Comparison of ENCODE assay signal across 16 cellular contexts in the genomic region with DNA sequence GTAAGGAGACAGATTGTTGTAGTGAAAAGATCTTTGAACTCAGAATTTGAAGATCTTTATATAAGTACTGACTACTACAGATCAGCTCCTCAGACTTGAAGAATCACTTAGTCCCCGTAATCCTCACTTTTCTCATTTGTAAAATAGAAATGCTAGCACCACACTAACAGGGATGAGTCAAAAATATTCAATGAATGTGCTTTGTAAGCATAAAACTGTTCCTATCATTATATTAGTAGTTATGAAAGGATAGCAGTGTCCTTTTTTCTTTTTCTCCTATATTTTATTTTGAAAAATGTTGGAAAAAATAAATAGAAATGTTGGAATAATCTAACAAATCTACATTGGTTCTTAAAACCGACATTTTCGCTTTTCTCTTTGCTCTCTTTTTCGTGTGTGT. TPM values are rescaled to one million over a fixed set of nuclear protein-coding genes. Genes with fewer than 3 reads are reported as not detected.
A peak's percentile ranks its signal among the peaks of the same experiment; 100 is the strongest.
DNase-seq lines count a peak whose midpoint lies in the region; ATAC-seq, FAIRE-seq and TF ChIP-seq lines count a peak whose summit lies in the region.
"Had no signal": no experiment of that assay in that cellular context is flagged by ENCODE, and none has a peak within 500 bp of the region (broad histone marks: within the 10 kb centered on the region; RNA-seq: fewer than 3 reads in every experiment).

No MANE protein-coding gene starts in this region.

- no peak overlapping the region for H3K4me3 Mint-ChIP-seq in activated CD8-positive, alpha-beta T cell treated with anti-CD3 and anti-CD28 coated beads for 36 hours
- no peak overlapping the region for H3K4me3 Mint-ChIP-seq in activated CD8-positive, alpha-beta T cell treated with anti-CD3 and anti-CD28 coated beads, Interleukin-2, amount 10 ng/mL, durations not matched to agents 7 days and 5 days
- H3K4me3 Mint-ChIP-seq in CD4-positive, alpha-beta T cell, result peak overlapping the region; percentile 7
- peak overlapping the region; percentile 68 for H3K4me3 Mint-ChIP-seq in activated T-helper 17 cell treated with anti-CD3 and anti-CD28 coated beads, Interleukin-2, amount 50 U/mL, for 72 hours

- TF ChIP-seq CTCF in activated CD8-positive, alpha-beta T cell treated with anti-CD3 and anti-CD28 coated beads for 36 hours (IDR thresholded peaks at IDR 0.05), result no peak
- TF ChIP-seq CTCF in CD4-positive, alpha-beta T cell (IDR thresholded peaks at IDR 0.05), result no peak

- ATAC-seq in activated CD8-positive, alpha-beta T cell treated with anti-CD3 and anti-CD28 coated beads for 36 hours, result no peak
- no peak for ATAC-seq in activated CD8-positive, alpha-beta T cell treated with anti-CD3 and anti-CD28 coated beads, Interleukin-2, amount 10 ng/mL, durations not matched to agents 7 days and 5 days
- ATAC-seq in CD4-positive, alpha-beta T cell (ENCODE audit: poor library complexity), result no peak
- ATAC-seq in activated T-helper 17 cell treated with anti-CD3 and anti-CD28 coated beads, Interleukin-2, amount 50 U/mL, for 72 hours (replicated peaks), result no peak
- ATAC-seq in HG03457 (IDR thresholded peaks at IDR 0.05; ENCODE audit: unreplicated experiment), result no peak

- H3K27me3 Mint-ChIP-seq in activated CD8-positive, alpha-beta T cell treated with anti-CD3 and anti-CD28 coated beads for 36 hours, result no peaks in the 10 kb centered on the region
- no peaks in the 10 kb centered on the region for H3K27me3 Mint-ChIP-seq in activated CD8-positive, alpha-beta T cell treated with anti-CD3 and anti-CD28 coated beads, Interleukin-2, amount 10 ng/mL, durations not matched to agents 7 days and 5 days (ENCODE audit: low read depth)
- H3K27me3 Mint-ChIP-seq in CD4-positive, alpha-beta T cell, result no peaks in the 10 kb centered on the region
- no peaks in the 10 kb centered on the region for H3K27me3 Mint-ChIP-seq in activated T-helper 17 cell treated with anti-CD3 and anti-CD28 coated beads, Interleukin-2, amount 50 U/mL, for 72 hours

- H3K27ac Mint-ChIP-seq in activated CD8-positive, alpha-beta T cell treated with anti-CD3 and anti-CD28 coated beads for 36 hours, result peak overlapping the region; percentile 88
- no peak overlapping the region for H3K27ac Mint-ChIP-seq in activated CD8-positive, alpha-beta T cell treated with anti-CD3 and anti-CD28 coated beads, Interleukin-2, amount 10 ng/mL, durations not matched to agents 7 days and 5 days
- H3K27ac Mint-ChIP-seq in CD4-positive, alpha-beta T cell, result peak overlapping the region; percentile 85
- no peak overlapping the region for H3K27ac Mint-ChIP-seq in activated T-helper 17 cell treated with anti-CD3 and anti-CD28 coated beads, Interleukin-2, amount 50 U/mL, for 72 hours

- H3K9me3 Mint-ChIP-seq in activated CD8-positive, alpha-beta T cell treated with anti-CD3 and anti-CD28 coated beads for 36 hours, result no peaks in the 10 kb centered on the region
- no peaks in the 10 kb centered on the region for H3K9me3 Mint-ChIP-seq in activated CD8-positive, alpha-beta T cell treated with anti-CD3 and anti-CD28 coated beads, Interleukin-2, amount 10 ng/mL, durations not matched to agents 7 days and 5 days (ENCODE audit: insufficient read depth)
- H3K9me3 Mint-ChIP-seq in CD4-positive, alpha-beta T cell, result no peaks in the 10 kb centered on the region
- no peaks in the 10 kb centered on the region for H3K9me3 Mint-ChIP-seq in activated T-helper 17 cell treated with anti-CD3 and anti-CD28 coated beads, Interleukin-2, amount 50 U/mL, for 72 hours

- CTCF ChIA-PET in activated CD8-positive, alpha-beta T cell treated with anti-CD3 and anti-CD28 coated beads for 36 hours (lab: Charles Lee), result no interaction called here
- CTCF ChIA-PET in activated CD8-positive, alpha-beta T cell treated with anti-CD3 and anti-CD28 coated beads, Interleukin-2, amount 10 ng/mL, durations not matched to agents 7 days and 5 days (lab: Charles Lee), result interaction anchor here (1.3 to 3.2 kb wide), 5 partner anchors 10 to 83 kb away, joined by 3 to 11 read pairs (median 5); a partner anchor contains a TSS
- CTCF ChIA-PET in CD4-positive, alpha-beta T cell (lab: Charles Lee), result no interaction called here

- H3K27ac ChIP-seq in CD4-positive, alpha-beta T cell (ENCODE audit: low read depth, low read length), result no peak overlapping the region

- no peaks in the 10 kb centered on the region for H3K9me3 ChIP-seq in CD4-positive, alpha-beta T cell (ENCODE audit: control insufficient read depth, low read length)

- intact Hi-C loops in activated CD8-positive, alpha-beta T cell treated with anti-CD3 and anti-CD28 coated beads for 36 hours (cut with micrococcal nuclease), result loop anchor here (5.0 kb wide), 1 partner anchor 61 kb away; no protein-coding TSS in a partner anchor
- intact Hi-C loops in CD4-positive, alpha-beta T cell (cut with DNase I, micrococcal nuclease), result no loop called here
- intact Hi-C loops in cardiac septum (cut with DNase I), result no loop called here

- FAIRE-seq in frontal cortex (lab: Jason Lieb, UNC) (peak; percentile 6), HTR-8/SVneo (lab: Jason Lieb, UNC) (no peak)

- DNase-seq in activated CD8-positive, alpha-beta T cell treated with anti-CD3 and anti-CD28 coated beads for 36 hours, result no peak
- no peak for DNase-seq in activated CD8-positive, alpha-beta T cell treated with anti-CD3 and anti-CD28 coated beads, Interleukin-2, amount 10 ng/mL, durations not matched to agents 7 days and 5 days
- DNase-seq in CD4-positive, alpha-beta T cell, result no peak
- DNase-seq in frontal cortex (ENCODE audit: low spot score in 2 of 2), result no peak
- DNase-seq in cardiac septum (ENCODE audit: low spot score), result no peak
- DNase-seq in HTR-8/SVneo (ENCODE audit: insufficient read length, low spot score), result no peak
- DNase-seq: COR-L47, NCI-H1048, NCI-H146, NCI-H2081, NCI-H510A, NCI-H774, RPMI8226 had no signal

- peaks cover 67% of the 10 kb centered on the region for H3K36me3 Mint-ChIP-seq in activated CD8-positive, alpha-beta T cell treated with anti-CD3 and anti-CD28 coated beads for 36 hours (ENCODE audit: low read depth)
- H3K36me3 Mint-ChIP-seq in activated CD8-positive, alpha-beta T cell treated with anti-CD3 and anti-CD28 coated beads, Interleukin-2, amount 10 ng/mL, durations not matched to agents 7 days and 5 days (ENCODE audit: low read depth), result peaks cover 58% of the 10 kb centered on the region
- peaks cover 57% of the 10 kb centered on the region for H3K36me3 Mint-ChIP-seq in CD4-positive, alpha-beta T cell (ENCODE audit: low read depth)
- peaks cover 97% of the 10 kb centered on the region for H3K36me3 Mint-ChIP-seq in activated T-helper 17 cell treated with anti-CD3 and anti-CD28 coated beads, Interleukin-2, amount 50 U/mL, for 72 hours (ENCODE audit: low read depth)

- POLR2A ChIA-PET in activated CD8-positive, alpha-beta T cell treated with anti-CD3 and anti-CD28 coated beads for 36 hours (lab: Charles Lee), result interaction anchor here (1.8 kb wide), 1 partner anchor 26 kb away, joined by 7 read pairs; no protein-coding TSS in a partner anchor
- POLR2A ChIA-PET in activated CD8-positive, alpha-beta T cell treated with anti-CD3 and anti-CD28 coated beads, Interleukin-2, amount 10 ng/mL, durations not matched to agents 7 days and 5 days (lab: Charles Lee), result interaction anchor here (3.4 kb wide), 1 partner anchor 26 kb away, joined by 16 read pairs; a partner anchor contains a TSS
- POLR2A ChIA-PET in CD4-positive, alpha-beta T cell (lab: Charles Lee), result interaction anchor here (1.0 to 5.5 kb wide), 2 partner anchors 25 to 28 kb away, joined by 3 to 34 read pairs; a partner anchor contains a TSS

- H3K27me3 ChIP-seq in CD4-positive, alpha-beta T cell (ENCODE audit: control insufficient read depth, insufficient read depth, low read length), result no peaks in the 10 kb centered on the region
- H3K27me3 ChIP-seq: BLaER1 treated with 17β-estradiol and CSF1 and Interleukin-3, amounts not matched to agents 10 nM and 100 nM had no signal

- peaks cover 92% of the 10 kb centered on the region for H3K4me1 Mint-ChIP-seq in activated CD8-positive, alpha-beta T cell treated with anti-CD3 and anti-CD28 coated beads for 36 hours (ENCODE audit: low read depth)
- H3K4me1 Mint-ChIP-seq in activated CD8-positive, alpha-beta T cell treated with anti-CD3 and anti-CD28 coated beads, Interleukin-2, amount 10 ng/mL, durations not matched to agents 7 days and 5 days (ENCODE audit: low read depth), result peaks cover 94% of the 10 kb centered on the region
- peaks cover 98% of the 10 kb centered on the region for H3K4me1 Mint-ChIP-seq in CD4-positive, alpha-beta T cell (ENCODE audit: low read depth)
- H3K4me1 Mint-ChIP-seq in activated T-helper 17 cell treated with anti-CD3 and anti-CD28 coated beads, Interleukin-2, amount 50 U/mL, for 72 hours, result peaks cover 65% of the 10 kb centered on the region

RNA-seq across cellular contexts. Expression of a gene that starts 25.4 kb away (rescaled TPM):
- total RNA-seq in activated CD8-positive, alpha-beta T cell treated with anti-CD3 and anti-CD28 coated beads for 36 hours, result 100 to 1,000 TPM; 224 to 230 TPM
- 100 to 1,000 TPM; 150 to 162 TPM for total RNA-seq in activated CD8-positive, alpha-beta T cell treated with anti-CD3 and anti-CD28 coated beads, Interleukin-2, amount 10 ng/mL, durations not matched to agents 7 days and 5 days
- total RNA-seq in CD4-positive, alpha-beta T cell, result 100 to 1,000 TPM; 134 TPM
- total RNA-seq in activated T-helper 17 cell treated with anti-CD3 and anti-CD28 coated beads, Interleukin-2, amount 50 U/mL, for 72 hours, result 100 to 1,000 TPM; 103 to 110 TPM
- 6.5 TPM for total RNA-seq in frontal cortex
- total RNA-seq in cardiac septum, result 28.7 TPM

Comparison
In these comparisons a context has a peak if more than half of its experiments do, and no peak if none do; other contexts are left out.
1. H3K27ac Mint-ChIP-seq: peak in activated CD8-positive, alpha-beta T cell treated with anti-CD3 and anti-CD28 coated beads for 36 hours (single experiment) and CD4-positive, alpha-beta T cell (single experiment); none in activated CD8-positive, alpha-beta T cell treated with anti-CD3 and anti-CD28 coated beads, Interleukin-2, amount 10 ng/mL, durations not matched to agents 7 days and 5 days (single experiment) and activated T-helper 17 cell treated with anti-CD3 and anti-CD28 coated beads, Interleukin-2, amount 50 U/mL, for 72 hours (single experiment).
2. H3K4me3 Mint-ChIP-seq: peak in CD4-positive, alpha-beta T cell (single experiment) and activated T-helper 17 cell treated with anti-CD3 and anti-CD28 coated beads, Interleukin-2, amount 50 U/mL, for 72 hours (single experiment); none in activated CD8-positive, alpha-beta T cell treated with anti-CD3 and anti-CD28 coated beads for 36 hours (single experiment) and activated CD8-positive, alpha-beta T cell treated with anti-CD3 and anti-CD28 coated beads, Interleukin-2, amount 10 ng/mL, durations not matched to agents 7 days and 5 days (single experiment).